In genomic region chr14:101970830-101971400, GRCh38 we compare ENCODE assay signal across 13 cellular contexts. TPM values are rescaled to one million over a fixed set of nuclear protein-coding genes. Genes with fewer than 3 reads are reported as not detected.
DNase-seq lines count a peak whose midpoint lies in the region; ATAC-seq and TF ChIP-seq lines count a peak whose summit lies in the region.
"Had no signal": no experiment of that assay in that cellular context is flagged by ENCODE, and none has a peak within 500 bp of the region (broad histone marks: within the 10 kb centered on the region; RNA-seq: fewer than 3 reads in every experiment).

No MANE protein-coding gene starts in this region.

- intact Hi-C loops in left ventricle myocardium superior (cut with micrococcal nuclease), result no loop called here
- intact Hi-C loops in prostate gland (cut with DNase I), result no loop called here

- H3K27me3 Mint-ChIP-seq in stimulated activated naive B cell treated with anti-CD40 and anti-IgM and Interleukin-4, amounts not matched to agents 10 μg/mL and 1 μg/mL and 100 μg/mL, for 72 hours, result no peaks in the 10 kb centered on the region

- H3K4me3 Mint-ChIP-seq in stimulated activated naive B cell treated with anti-CD40 and anti-IgM and Interleukin-4, amounts not matched to agents 10 μg/mL and 1 μg/mL and 100 μg/mL, for 72 hours, result no peak overlapping the region

- H3K9me3 ChIP-seq in GM23248 (ENCODE audit: low read depth) (no peaks in the 10 kb centered on the region), SK-N-MC (ENCODE audit: low read depth, low read length) (no peaks in the 10 kb centered on the region), prostate gland (no peaks in the 10 kb centered on the region)

- H3K27me3 ChIP-seq in GM23248 (replicated peaks; ENCODE audit: insufficient read depth) (no peaks in the 10 kb centered on the region), prostate gland (replicated peaks; ENCODE audit: insufficient read depth) (no peaks in the 10 kb centered on the region)

- no peaks in the 10 kb centered on the region for H3K9me3 Mint-ChIP-seq in stimulated activated naive B cell treated with anti-CD40 and anti-IgM and Interleukin-4, amounts not matched to agents 10 μg/mL and 1 μg/mL and 100 μg/mL, for 72 hours
- H3K9me3 Mint-ChIP-seq: activated T-helper 2 cell treated with anti-CD3 and anti-CD28 coated beads, Interferon-gamma antibody, Interleukin-2, Interleukin-4, amounts not matched to agents 10 μg/mL and 5 μg/mL and 100 μg/mL, durations not matched to agents 14 hours and 24 hours and 36 hours had no signal

- H3K36me3 ChIP-seq in GM23248 (ENCODE audit: low read depth), result peaks cover 14% of the 10 kb centered on the region; the same call in 1 of the 2 replicates
- H3K36me3 ChIP-seq in SK-N-MC (ENCODE audit: insufficient read depth, low read length), result peaks cover 38% of the 10 kb centered on the region
- H3K36me3 ChIP-seq in prostate gland, result no peaks in the 10 kb centered on the region

- no peak overlapping the region for H2AFZ ChIP-seq in GM23248

- peak overlapping the region; percentile 95 for H3K27ac ChIP-seq in GM23248
- H3K27ac ChIP-seq in SK-N-MC, result peak overlapping the region; percentile 40; the same call in 1 of the 2 replicates
- H3K27ac ChIP-seq in prostate gland, result no peak overlapping the region

- DNase-seq in GM23248, result no peak
- DNase-seq in SK-N-MC (ENCODE audit: low read depth, low spot score), result no peak
- no peak for DNase-seq in left ventricle myocardium superior
- no peak for DNase-seq in stimulated activated naive B cell treated with anti-CD40 and anti-IgM and Interleukin-4, amounts not matched to agents 10 μg/mL and 1 μg/mL and 100 μg/mL, for 72 hours
- DNase-seq in prostate gland (ENCODE audit: low spot score), result no peak
- no peak for DNase-seq in DMS79 (lab: John Stamatoyannopoulos, UW)
- no peak for DNase-seq in ACHN
- DNase-seq: H7, NCI-H2081 treated with DMSO at 0.1 percent for 48 hours, NCI-H774, RPMI8226, T-helper 9 cell had no signal

- H3K27ac Mint-ChIP-seq in stimulated activated naive B cell treated with anti-CD40 and anti-IgM and Interleukin-4, amounts not matched to agents 10 μg/mL and 1 μg/mL and 100 μg/mL, for 72 hours, result peak overlapping the region; percentile 73
- H3K27ac Mint-ChIP-seq: activated T-helper 2 cell treated with anti-CD3 and anti-CD28 coated beads, Interferon-gamma antibody, Interleukin-2, Interleukin-4, amounts not matched to agents 10 μg/mL and 5 μg/mL and 100 μg/mL, durations not matched to agents 14 hours and 24 hours and 36 hours had no signal

- H3F3A ChIP-seq in GM23248 (ENCODE audit: insufficient read depth), result peaks cover 64% of the 10 kb centered on the region

- TF ChIP-seq POLR2A in prostate gland (IDR thresholded peaks at IDR 0.05), result no peak

- H3K36me3 Mint-ChIP-seq in stimulated activated naive B cell treated with anti-CD40 and anti-IgM and Interleukin-4, amounts not matched to agents 10 μg/mL and 1 μg/mL and 100 μg/mL, for 72 hours, result peaks cover 15 to 35% of the 10 kb centered on the region in 2 donors

- WGBS in GM23248 (ENCODE audit: low coverage in 1 of 2, low lambda C conversion rate in 2 of 2, missing lambda C conversion rate in 2 of 2), 2 experiments, result 82 to 83% methylated on average over 11 of the region's 11 CpGs
- 73% methylated on average over 11 of the region's 11 CpGs for WGBS in prostate gland

- peaks cover 26 to 32% of the 10 kb centered on the region in 2 donors for H3K4me1 Mint-ChIP-seq in stimulated activated naive B cell treated with anti-CD40 and anti-IgM and Interleukin-4, amounts not matched to agents 10 μg/mL and 1 μg/mL and 100 μg/mL, for 72 hours

- no peaks in the 10 kb centered on the region for H3K9me2 ChIP-seq in GM23248 (ENCODE audit: insufficient read depth)

- H3K4me3 ChIP-seq in GM23248, result no peak overlapping the region
- H3K4me3 ChIP-seq in SK-N-MC, result no peak overlapping the region
- H3K4me3 ChIP-seq in prostate gland, result no peak overlapping the region

- in situ Hi-C loops in GM23248 (cut with MboI), result loop anchor here (25.0 kb wide), 1 partner anchor 341 kb away; the partner anchor contains the start of genes MOK and ZNF839
- in situ Hi-C loops in ACHN (cut with HindIII; ENCODE audit: low pct_ligation_motif_present, low pct_unique_long_range_greater_than_20kb, low sequenced_read_pairs), result no loop called here

- no peak for TF ChIP-seq CTCF in prostate gland (IDR thresholded peaks at IDR 0.05)

- ATAC-seq in left ventricle myocardium superior, result peak; percentile 33
- no peak for ATAC-seq in stimulated activated naive B cell treated with anti-CD40 and anti-IgM and Interleukin-4, amounts not matched to agents 10 μg/mL and 1 μg/mL and 100 μg/mL, for 72 hours (replicated peaks)

- H3K4me1 ChIP-seq in GM23248 (ENCODE audit: insufficient read depth) (peaks cover 64% of the 10 kb centered on the region), prostate gland (replicated peaks) (no peaks in the 10 kb centered on the region)

- H3K9ac ChIP-seq in GM23248 (peak overlapping the region; percentile 75), SK-N-MC (ENCODE audit: insufficient read length) (no peak overlapping the region)

- H3K4me2 ChIP-seq in GM23248 (ENCODE audit: unreplicated experiment), result peak overlapping the region; percentile 93

- no peaks in the 10 kb centered on the region for H4K20me1 ChIP-seq in GM23248 (ENCODE audit: insufficient read depth)

- peaks cover 95% of the 10 kb centered on the region for H3K79me2 ChIP-seq in GM23248 (ENCODE audit: insufficient read depth)

RNA-seq across cellular contexts. Expression of gene DYNC1H1, which starts 6.5 kb away (rescaled TPM):
- 391 and 475 TPM in 2 replicates for total RNA-seq in GM23248 (2014; rRNA removed; shearing (Covaris generic))
- 174 and 181 TPM in 2 replicates for polyA plus RNA-seq in GM23248 (2016; fragmentation: Nextera tagmentation; extraction: Ambion mirVana)
- total RNA-seq in left ventricle myocardium superior (387 TPM), prostate gland (100 to 1,000 TPM; 366 to 616 TPM)

Comparison
In these comparisons a context has a peak if more than half of its experiments do, and no peak if none do; other contexts are left out.
1. H3K27ac ChIP-seq: peak in GM23248 (single experiment) and SK-N-MC (single experiment); none in prostate gland (0 of 2).